Comparison of ENCODE assay signal across 1 cellular context in the genomic region with DNA sequence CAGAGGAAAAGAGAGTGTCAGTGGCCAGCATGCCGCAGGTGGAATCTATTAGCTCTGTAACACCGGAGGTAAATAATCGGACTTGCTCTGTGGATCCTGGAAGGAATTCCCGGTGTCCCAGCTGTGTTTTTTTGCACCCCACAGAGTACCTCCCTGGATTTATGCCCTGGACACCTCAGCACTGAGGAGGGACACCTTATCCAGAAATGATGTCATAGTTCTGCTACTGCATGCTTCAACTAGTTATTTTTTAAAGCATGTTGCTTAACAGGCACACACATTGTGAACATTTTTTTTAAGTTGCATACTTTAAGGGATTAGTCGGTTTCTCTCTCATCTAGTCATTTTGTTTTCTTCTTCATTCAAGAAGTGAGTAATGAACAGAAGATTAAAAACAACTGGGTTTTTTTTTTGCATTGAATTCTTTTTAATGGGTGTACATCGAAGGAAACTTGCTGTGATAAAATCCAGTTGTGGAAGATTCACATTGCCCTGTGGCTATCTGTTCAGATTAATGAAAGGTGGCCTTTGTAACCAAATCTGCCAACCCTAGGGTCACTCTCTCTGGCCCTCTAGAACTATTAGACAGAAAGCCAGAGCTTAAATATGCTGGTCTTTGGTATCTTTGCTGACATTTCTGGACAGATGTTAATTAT.
TF ChIP-seq lines count a peak whose summit lies in the region.

No MANE protein-coding gene starts in this region.

TF ChIP-seq in GM23338, 12 proteins besides CTCF, POLR2A, EP300 and RAD21 (continued from another document):
- TF ChIP-seq, protein P1, sequence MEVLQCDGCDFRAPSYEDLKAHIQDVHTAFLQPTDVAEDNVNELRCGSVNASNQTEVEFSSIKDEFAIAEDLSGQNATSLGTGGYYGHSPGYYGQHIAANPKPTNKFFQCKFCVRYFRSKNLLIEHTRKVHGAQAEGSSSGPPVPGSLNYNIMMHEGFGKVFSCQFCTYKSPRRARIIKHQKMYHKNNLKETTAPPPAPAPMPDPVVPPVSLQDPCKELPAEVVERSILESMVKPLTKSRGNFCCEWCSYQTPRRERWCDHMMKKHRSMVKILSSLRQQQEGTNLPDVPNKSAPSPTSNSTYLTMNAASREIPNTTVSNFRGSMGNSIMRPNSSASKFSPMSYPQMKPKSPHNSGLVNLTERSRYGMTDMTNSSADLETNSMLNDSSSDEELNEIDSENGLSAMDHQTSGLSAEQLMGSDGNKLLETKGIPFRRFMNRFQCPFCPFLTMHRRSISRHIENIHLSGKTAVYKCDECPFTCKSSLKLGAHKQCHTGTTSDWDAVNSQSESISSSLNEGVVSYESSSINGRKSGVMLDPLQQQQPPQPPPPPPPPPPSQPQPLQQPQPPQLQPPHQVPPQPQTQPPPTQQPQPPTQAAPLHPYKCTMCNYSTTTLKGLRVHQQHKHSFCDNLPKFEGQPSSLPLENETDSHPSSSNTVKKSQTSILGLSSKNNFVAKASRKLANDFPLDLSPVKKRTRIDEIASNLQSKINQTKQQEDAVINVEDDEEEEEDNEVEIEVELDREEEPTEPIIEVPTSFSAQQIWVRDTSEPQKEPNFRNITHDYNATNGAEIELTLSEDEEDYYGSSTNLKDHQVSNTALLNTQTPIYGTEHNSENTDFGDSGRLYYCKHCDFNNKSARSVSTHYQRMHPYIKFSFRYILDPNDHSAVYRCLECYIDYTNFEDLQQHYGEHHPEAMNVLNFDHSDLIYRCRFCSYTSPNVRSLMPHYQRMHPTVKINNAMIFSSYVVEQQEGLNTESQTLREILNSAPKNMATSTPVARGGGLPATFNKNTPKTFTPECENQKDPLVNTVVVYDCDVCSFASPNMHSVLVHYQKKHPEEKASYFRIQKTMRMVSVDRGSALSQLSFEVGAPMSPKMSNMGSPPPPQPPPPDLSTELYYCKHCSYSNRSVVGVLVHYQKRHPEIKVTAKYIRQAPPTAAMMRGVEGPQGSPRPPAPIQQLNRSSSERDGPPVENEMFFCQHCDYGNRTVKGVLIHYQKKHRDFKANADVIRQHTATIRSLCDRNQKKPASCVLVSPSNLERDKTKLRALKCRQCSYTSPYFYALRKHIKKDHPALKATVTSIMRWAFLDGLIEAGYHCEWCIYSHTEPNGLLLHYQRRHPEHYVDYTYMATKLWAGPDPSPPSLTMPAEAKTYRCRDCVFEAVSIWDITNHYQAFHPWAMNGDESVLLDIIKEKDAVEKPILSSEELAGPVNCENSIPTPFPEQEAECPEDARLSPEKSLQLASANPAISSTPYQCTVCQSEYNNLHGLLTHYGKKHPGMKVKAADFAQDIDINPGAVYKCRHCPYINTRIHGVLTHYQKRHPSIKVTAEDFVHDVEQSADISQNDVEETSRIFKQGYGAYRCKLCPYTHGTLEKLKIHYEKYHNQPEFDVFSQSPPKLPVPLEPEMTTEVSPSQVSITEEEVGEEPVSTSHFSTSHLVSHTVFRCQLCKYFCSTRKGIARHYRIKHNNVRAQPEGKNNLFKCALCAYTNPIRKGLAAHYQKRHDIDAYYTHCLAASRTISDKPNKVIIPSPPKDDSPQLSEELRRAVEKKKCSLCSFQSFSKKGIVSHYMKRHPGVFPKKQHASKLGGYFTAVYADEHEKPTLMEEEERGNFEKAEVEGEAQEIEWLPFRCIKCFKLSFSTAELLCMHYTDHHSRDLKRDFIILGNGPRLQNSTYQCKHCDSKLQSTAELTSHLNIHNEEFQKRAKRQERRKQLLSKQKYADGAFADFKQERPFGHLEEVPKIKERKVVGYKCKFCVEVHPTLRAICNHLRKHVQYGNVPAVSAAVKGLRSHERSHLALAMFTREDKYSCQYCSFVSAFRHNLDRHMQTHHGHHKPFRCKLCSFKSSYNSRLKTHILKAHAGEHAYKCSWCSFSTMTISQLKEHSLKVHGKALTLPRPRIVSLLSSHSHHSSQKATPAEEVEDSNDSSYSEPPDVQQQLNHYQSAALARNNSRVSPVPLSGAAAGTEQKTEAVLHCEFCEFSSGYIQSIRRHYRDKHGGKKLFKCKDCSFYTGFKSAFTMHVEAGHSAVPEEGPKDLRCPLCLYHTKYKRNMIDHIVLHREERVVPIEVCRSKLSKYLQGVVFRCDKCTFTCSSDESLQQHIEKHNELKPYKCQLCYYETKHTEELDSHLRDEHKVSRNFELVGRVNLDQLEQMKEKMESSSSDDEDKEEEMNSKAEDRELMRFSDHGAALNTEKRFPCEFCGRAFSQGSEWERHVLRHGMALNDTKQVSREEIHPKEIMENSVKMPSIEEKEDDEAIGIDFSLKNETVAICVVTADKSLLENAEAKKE (CRISPR knock-in tag; IDR thresholded peaks at IDR 0.05): no peak
- TF ChIP-seq, protein P2, sequence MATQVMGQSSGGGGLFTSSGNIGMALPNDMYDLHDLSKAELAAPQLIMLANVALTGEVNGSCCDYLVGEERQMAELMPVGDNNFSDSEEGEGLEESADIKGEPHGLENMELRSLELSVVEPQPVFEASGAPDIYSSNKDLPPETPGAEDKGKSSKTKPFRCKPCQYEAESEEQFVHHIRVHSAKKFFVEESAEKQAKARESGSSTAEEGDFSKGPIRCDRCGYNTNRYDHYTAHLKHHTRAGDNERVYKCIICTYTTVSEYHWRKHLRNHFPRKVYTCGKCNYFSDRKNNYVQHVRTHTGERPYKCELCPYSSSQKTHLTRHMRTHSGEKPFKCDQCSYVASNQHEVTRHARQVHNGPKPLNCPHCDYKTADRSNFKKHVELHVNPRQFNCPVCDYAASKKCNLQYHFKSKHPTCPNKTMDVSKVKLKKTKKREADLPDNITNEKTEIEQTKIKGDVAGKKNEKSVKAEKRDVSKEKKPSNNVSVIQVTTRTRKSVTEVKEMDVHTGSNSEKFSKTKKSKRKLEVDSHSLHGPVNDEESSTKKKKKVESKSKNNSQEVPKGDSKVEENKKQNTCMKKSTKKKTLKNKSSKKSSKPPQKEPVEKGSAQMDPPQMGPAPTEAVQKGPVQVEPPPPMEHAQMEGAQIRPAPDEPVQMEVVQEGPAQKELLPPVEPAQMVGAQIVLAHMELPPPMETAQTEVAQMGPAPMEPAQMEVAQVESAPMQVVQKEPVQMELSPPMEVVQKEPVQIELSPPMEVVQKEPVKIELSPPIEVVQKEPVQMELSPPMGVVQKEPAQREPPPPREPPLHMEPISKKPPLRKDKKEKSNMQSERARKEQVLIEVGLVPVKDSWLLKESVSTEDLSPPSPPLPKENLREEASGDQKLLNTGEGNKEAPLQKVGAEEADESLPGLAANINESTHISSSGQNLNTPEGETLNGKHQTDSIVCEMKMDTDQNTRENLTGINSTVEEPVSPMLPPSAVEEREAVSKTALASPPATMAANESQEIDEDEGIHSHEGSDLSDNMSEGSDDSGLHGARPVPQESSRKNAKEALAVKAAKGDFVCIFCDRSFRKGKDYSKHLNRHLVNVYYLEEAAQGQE (IDR thresholded peaks at IDR 0.05; ENCODE audit: unreplicated experiment): no peak
- TF ChIP-seq EZH2phosphoT487 (IDR thresholded peaks at IDR 0.05; ENCODE audit: unreplicated experiment) (no peak), EZH2 (IDR thresholded peaks at IDR 0.05; ENCODE audit: low read depth, unreplicated experiment) (no peak), JUNB (IDR thresholded peaks at IDR 0.05; ENCODE audit: unreplicated experiment) (no peak), ZNF114 (CRISPR knock-in tag; IDR thresholded peaks at IDR 0.05) (no peak)
